Comparison of ENCODE assay signal across 8 cellular contexts in the genomic region with DNA sequence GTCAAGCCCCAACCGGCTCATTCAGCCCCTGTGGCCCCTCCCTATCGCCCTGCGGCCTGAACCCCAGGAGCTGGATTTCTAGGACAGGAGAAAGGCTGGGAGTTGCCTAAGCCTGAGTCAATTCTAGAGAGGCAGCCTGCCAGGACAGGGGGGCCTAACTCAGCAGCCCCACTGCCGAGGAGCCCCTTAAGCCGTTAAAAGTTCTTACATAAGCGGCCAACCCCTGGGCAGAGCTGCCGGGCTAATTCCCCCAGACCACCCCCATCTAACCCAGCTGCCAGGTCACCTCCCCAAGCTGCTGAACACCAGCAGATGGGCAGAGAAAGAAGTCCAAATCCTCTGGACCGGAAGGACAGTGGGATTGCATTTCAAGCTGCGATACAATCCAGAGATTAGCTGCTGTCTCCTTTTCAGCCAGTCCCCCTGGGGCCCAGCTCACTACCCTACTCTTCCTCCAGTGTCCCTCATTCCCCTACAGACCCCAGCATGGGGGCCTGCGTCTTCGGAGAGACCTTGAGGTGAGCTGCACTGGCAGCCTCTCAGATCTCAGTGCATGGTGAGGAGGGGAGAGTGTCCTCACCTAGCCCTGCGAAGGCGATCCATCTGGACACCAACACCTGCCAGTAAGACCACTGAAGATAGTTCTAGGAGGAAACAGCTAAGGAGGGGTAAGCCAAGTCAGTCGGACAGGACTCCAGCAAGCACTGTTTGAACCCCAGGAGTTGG. TPM values are rescaled to one million over a fixed set of nuclear protein-coding genes. Genes with fewer than 3 reads are reported as not detected.
DNase-seq lines count a peak whose midpoint lies in the region; ATAC-seq and TF ChIP-seq lines count a peak whose summit lies in the region.

No MANE protein-coding gene starts in this region.

- peak overlapping the region; percentile 6 for H3K27ac Mint-ChIP-seq in activated T-cell treated with anti-CD3 and anti-CD28 coated beads, Interleukin-2, amount 50 U/mL, for 72 hours

- peak overlapping the region; percentile 95 for H3K27ac ChIP-seq in WERI-Rb-1
- H3K27ac ChIP-seq in right cardiac atrium (ENCODE audit: low read length): peak overlapping the region; percentile 34
- H3K27ac ChIP-seq in smooth muscle cell (ENCODE audit: low read depth): no peak overlapping the region

- peaks cover 20% of the 10 kb centered on the region for H3F3A ChIP-seq in smooth muscle cell (ENCODE audit: low read depth)

- DNase-seq in activated T-cell treated with anti-CD3 and anti-CD28 coated beads, Interleukin-2, amount 50 U/mL, for 72 hours: no peak
- no peak for DNase-seq in activated T-cell treated with anti-CD3 and anti-CD28 coated beads, Interleukin-2, amount 50 U/mL, for 48 hours
- DNase-seq in WERI-Rb-1: peak; percentile 97
- DNase-seq in right cardiac atrium: peak in 1 of 3 donors; percentile 66
- no peak for DNase-seq in smooth muscle cell (lab: John Stamatoyannopoulos, UW; ENCODE audit: unreplicated experiment)
- DNase-seq in SKM-1 (lab: John Stamatoyannopoulos, UW; ENCODE audit: unreplicated experiment): no peak
- no peak for DNase-seq in nucleus accumbens (lab: John Stamatoyannopoulos, UW)
- DNase-seq in SKM-1 treated with dmso at 0.1 percent for 144 hours (lab: John Stamatoyannopoulos, UW; ENCODE audit: unreplicated experiment): no peak

- H3K9ac ChIP-seq in smooth muscle cell (ENCODE audit: low read depth): no peak overlapping the region

- H4K20me1 ChIP-seq in smooth muscle cell (ENCODE audit: low read depth): peaks cover 11% of the 10 kb centered on the region

- peaks cover 9% of the 10 kb centered on the region for H3K4me1 ChIP-seq in right cardiac atrium (ENCODE audit: control insufficient read depth, insufficient read depth, low read length)
- peaks cover 35% of the 10 kb centered on the region for H3K4me1 ChIP-seq in smooth muscle cell (ENCODE audit: low read depth)

- peaks cover 37% of the 10 kb centered on the region for H3K4me1 Mint-ChIP-seq in activated T-cell treated with anti-CD3 and anti-CD28 coated beads, Interleukin-2, amount 50 U/mL, for 72 hours (ENCODE audit: low read depth)

- H3K79me2 ChIP-seq in smooth muscle cell (ENCODE audit: low read depth): peaks cover 4% of the 10 kb centered on the region

- peak overlapping the region; percentile 90 to 91 for H3K4me3 Mint-ChIP-seq in activated T-cell treated with anti-CD3 and anti-CD28 coated beads, Interleukin-2, amount 50 U/mL, for 72 hours

- H3K36me3 Mint-ChIP-seq in activated T-cell treated with anti-CD3 and anti-CD28 coated beads, Interleukin-2, amount 50 U/mL, for 72 hours (ENCODE audit: insufficient read depth in 2 of 2): no peaks in the 10 kb centered on the region

- ATAC-seq in activated T-cell treated with anti-CD3 and anti-CD28 coated beads, Interleukin-2, amount 50 U/mL, for 72 hours (replicated peaks in 1 of 2): no peak
- ATAC-seq in right cardiac atrium: no peak

- H2AFZ ChIP-seq in smooth muscle cell (ENCODE audit: low read depth): peak overlapping the region; percentile 79

- TF ChIP-seq CTCF in WERI-Rb-1 (IDR thresholded peaks at IDR 0.05; ENCODE audit: low read depth, low read length): no peak
- no peak for TF ChIP-seq CTCF in smooth muscle cell (IDR thresholded peaks at IDR 0.05; ENCODE audit: borderline replicate concordance, insufficient read depth, poor library complexity, severe bottlenecking)

- H3K4me2 ChIP-seq in smooth muscle cell: peak overlapping the region; percentile 84

- H3K9me3 ChIP-seq in WERI-Rb-1 (ENCODE audit: severe bottlenecking) (no peaks in the 10 kb centered on the region), right cardiac atrium (ENCODE audit: control insufficient read depth, low read length) (no peaks in the 10 kb centered on the region), smooth muscle cell (replicated peaks; ENCODE audit: low read depth) (no peaks in the 10 kb centered on the region)

- no peaks in the 10 kb centered on the region for H3K27me3 ChIP-seq in WERI-Rb-1 (ENCODE audit: insufficient read depth, low read depth, severe bottlenecking)
- no peaks in the 10 kb centered on the region for H3K27me3 ChIP-seq in right cardiac atrium (ENCODE audit: control insufficient read depth, insufficient read depth)
- H3K27me3 ChIP-seq in smooth muscle cell (ENCODE audit: low read depth): no peaks in the 10 kb centered on the region

- intact Hi-C loops in right cardiac atrium (cut with DNase I): loop anchor here in 1 of 4 donors (10.0 kb wide), 1 partner anchor 56 kb away; no protein-coding TSS in a partner anchor

- peak overlapping the region; percentile 85 for H3K4me3 ChIP-seq in WERI-Rb-1 (ENCODE audit: low read depth, low read length)
- H3K4me3 ChIP-seq in right cardiac atrium (ENCODE audit: low read length): peak overlapping the region; percentile 68
- peak overlapping the region; percentile 69 for H3K4me3 ChIP-seq in smooth muscle cell

- H3K27me3 Mint-ChIP-seq in activated T-cell treated with anti-CD3 and anti-CD28 coated beads, Interleukin-2, amount 50 U/mL, for 72 hours (ENCODE audit: low read depth): peaks cover 14% of the 10 kb centered on the region

- peaks cover 0 to 2% of the 10 kb centered on the region in 2 donors for H3K9me3 Mint-ChIP-seq in activated T-cell treated with anti-CD3 and anti-CD28 coated beads, Interleukin-2, amount 50 U/mL, for 72 hours

- H3K36me3 ChIP-seq in WERI-Rb-1 (no peaks in the 10 kb centered on the region), smooth muscle cell (ENCODE audit: low read depth) (no peaks in the 10 kb centered on the region)

- WGBS in right cardiac atrium: 53% methylated on average over 14 of the region's 14 CpGs
- 31% methylated on average over 14 of the region's 14 CpGs for WGBS in smooth muscle cell (ENCODE audit: low lambda C conversion rate)

RNA-seq across cellular contexts. Expression of gene IMPDH1, which starts 0.9 kb away (rescaled TPM):
- total RNA-seq in activated T-cell treated with anti-CD3 and anti-CD28 coated beads, Interleukin-2, amount 50 U/mL, for 72 hours: 10 to 100 TPM; 39.5 to 41.3 TPM
- 10 to 100 TPM; 13.9 to 22.2 (median 16.2) TPM for total RNA-seq in right cardiac atrium
- 13.8 TPM for polyA plus RNA-seq in right cardiac atrium
- total RNA-seq in smooth muscle cell: 48.4 and 56.0 TPM in 2 replicates
- polyA plus RNA-seq in smooth muscle cell: 99.4 and 129 TPM in 2 replicates

RNA-seq across cellular contexts. Expression of gene HILPDA, which starts 46.8 kb away (rescaled TPM):
- 10 to 100 TPM; 42.7 to 59.9 TPM for total RNA-seq in activated T-cell treated with anti-CD3 and anti-CD28 coated beads, Interleukin-2, amount 50 U/mL, for 72 hours
- total RNA-seq in right cardiac atrium (10 to 100 TPM in 1 of 4 donors, 1 to 10 TPM in 3; 6.2 to 10.6 (median 6.6) TPM), smooth muscle cell (37.5 and 45.1 TPM in 2 replicates)
- polyA plus RNA-seq in right cardiac atrium (8.3 TPM), smooth muscle cell (90.2 and 109 TPM in 2 replicates)

RNA-seq across cellular contexts. Expression of gene PRRT4, which starts 47.4 kb away (rescaled TPM):
- under 1 TPM; 0.14 to 0.70 TPM for total RNA-seq in activated T-cell treated with anti-CD3 and anti-CD28 coated beads, Interleukin-2, amount 50 U/mL, for 72 hours
- total RNA-seq in right cardiac atrium: 1 to 10 TPM in 1 of 4 donors, under 1 TPM in 3; 0.34 to 1.0 (median 0.69) TPM
- polyA plus RNA-seq in right cardiac atrium: 1.1 TPM
- total RNA-seq in smooth muscle cell: 0.09 and 2.5 TPM in 2 replicates
- polyA plus RNA-seq in smooth muscle cell: 0.83 and 1.5 TPM in 2 replicates
